Comparison of ENCODE assay signal across 10 cellular contexts in genomic region chr13:109788372-109789195, GRCh38. TPM values are rescaled to one million over a fixed set of nuclear protein-coding genes. Genes with fewer than 3 reads are reported as not detected.
DNase-seq lines count a peak whose midpoint lies in the region; ATAC-seq, FAIRE-seq and TF ChIP-seq lines count a peak whose summit lies in the region.
"Had no signal": no experiment of that assay in that cellular context is flagged by ENCODE, and none has a peak within 500 bp of the region (broad histone marks: within the 10 kb centered on the region; RNA-seq: fewer than 3 reads in every experiment).

No MANE protein-coding gene starts in this region.

- H3K27ac Mint-ChIP-seq in T-cell = peak overlapping the region; percentile 30 to 65
- no peak overlapping the region for H3K27ac Mint-ChIP-seq in immature natural killer cell

- 79% methylated on average over 8 of the region's 8 CpGs for WGBS in liver
- 54% methylated on average over 8 of the region's 8 CpGs for WGBS in HepG2 (ENCODE audit: low lambda C conversion rate)
- WGBS in transverse colon (ENCODE audit: low coverage in 1 of 2), 2 donors = 26 to 47% methylated on average over 4 to 8 of the region's 8 CpGs

- peaks cover 12 to 31% (median 23%) of the 10 kb centered on the region in 4 donors for H3K4me1 ChIP-seq in liver (ENCODE audit: control insufficient read depth in 4 of 4, insufficient read depth in 4 of 4, low read length in 3 of 4)
- no peaks in the 10 kb centered on the region for H3K4me1 ChIP-seq in HepG2 (ENCODE audit: insufficient read depth, low read length)
- H3K4me1 ChIP-seq in transverse colon = peaks cover 0 to 17% (median 14%) of the 10 kb centered on the region in 4 donors
- no peaks in the 10 kb centered on the region; the same call in 1 of the 2 replicates for H3K4me1 ChIP-seq in SJCRH30

- H3K27ac ChIP-seq in liver (ENCODE audit: low read depth in 1 of 2, low read length in 2 of 2) (peak overlapping the region; percentile 51 to 65), HepG2 (ENCODE audit: extremely low read length, insufficient read depth, low read length) (no peak overlapping the region), transverse colon (peak overlapping the region in 3 of 4 donors; percentile 24 to 92 (median 43)), SJCRH30 (no peak overlapping the region)

- no peak overlapping the region for H3K4me2 ChIP-seq in HepG2 (ENCODE audit: low read depth, low read length)

- H3K79me2 ChIP-seq in HepG2 (ENCODE audit: insufficient read depth, low read length) = no peaks in the 10 kb centered on the region

- no TSS peak for BruUV-seq in HepG2 (replicated peaks; lab: Mats Ljungman, UMichigan)

- H3K27me3 ChIP-seq in liver (ENCODE audit: control insufficient read depth in 4 of 4, insufficient read depth in 4 of 4, low read length in 3 of 4) (no peaks in the 10 kb centered on the region), HepG2 (ENCODE audit: control insufficient read depth in 1 of 2, insufficient read depth in 2 of 2, low read length in 2 of 2) (peaks cover 0 to 8% of the 10 kb centered on the region in 2 experiments; a peak in 2 of 5 replicates), transverse colon (peaks cover 28% of the 10 kb centered on the region), SJCRH30 (no peaks in the 10 kb centered on the region)

- ATAC-seq in HepG2 (no peak), T-cell (replicated peaks in 1 of 4) (no peak), GM18502 (IDR thresholded peaks at IDR 0.05; ENCODE audit: poor library complexity, unreplicated experiment) (no peak)
- ATAC-seq: Right ventricle myocardium inferior had no signal

- FAIRE-seq in HepG2 (lab: Jason Lieb, UNC) = no peak

- TF ChIP-seq POLR2A in HepG2 (IDR thresholded peaks at IDR 0.05; ENCODE audit: insufficient read depth in 1 of 2, low read depth in 2 of 2, low read length in 2 of 2) = no peak
- TF ChIP-seq POLR2A in transverse colon (IDR thresholded peaks at IDR 0.05) = no peak

- TF ChIP-seq CTCF in liver (IDR thresholded peaks at IDR 0.05; ENCODE audit: low read depth, low read length, missing input control) = no peak
- TF ChIP-seq CTCF in HepG2 (CRISPR knock-in tag; IDR thresholded peaks at IDR 0.05) = no peak
- TF ChIP-seq CTCF in transverse colon (IDR thresholded peaks at IDR 0.05) = no peak

- H3K36me3 Mint-ChIP-seq in T-cell (no peaks in the 10 kb centered on the region), immature natural killer cell (no peaks in the 10 kb centered on the region)

- H3K9me3 ChIP-seq in liver (ENCODE audit: control insufficient read depth in 4 of 4, low read length in 3 of 4) (no peaks in the 10 kb centered on the region), HepG2 (ENCODE audit: low read length) (no peaks in the 10 kb centered on the region), transverse colon (no peaks in the 10 kb centered on the region), SJCRH30 (replicated peaks) (no peaks in the 10 kb centered on the region)

- no peaks in the 10 kb centered on the region for H4K20me1 ChIP-seq in HepG2 (ENCODE audit: insufficient read depth, low read length)

- H3K4me1 Mint-ChIP-seq in T-cell (peaks cover 23 to 26% (median 23%) of the 10 kb centered on the region in 3 donors), immature natural killer cell (peaks cover 0 to 1% of the 10 kb centered on the region in 2 donors)

- POLR2A ChIA-PET in HepG2 (lab: Yijun Ruan, JAX) = no interaction called here
- POLR2A ChIA-PET in T-cell (lab: Charles Lee) = no interaction called here

- peak overlapping the region; percentile 26 to 72 (median 39) for H3K4me3 Mint-ChIP-seq in T-cell
- H3K4me3 Mint-ChIP-seq in immature natural killer cell = peak overlapping the region; percentile 5 to 87 (median 23)

- H3K4me3 ChIP-seq in liver (ENCODE audit: low read depth in 1 of 3, low read length in 3 of 3) (no peak overlapping the region), HepG2 (replicated peaks in 1 of 3; ENCODE audit: insufficient read depth in 1 of 3, low read depth in 2 of 3, low read length in 3 of 3) (no peak overlapping the region), transverse colon (no peak overlapping the region), SJCRH30 (no peak overlapping the region)

- H2AFZ ChIP-seq in HepG2 (ENCODE audit: low read length) = no peak overlapping the region

- H3K9me3 Mint-ChIP-seq in T-cell (no peaks in the 10 kb centered on the region), immature natural killer cell (no peaks in the 10 kb centered on the region)

- H3K9ac ChIP-seq in liver (ENCODE audit: low read depth in 1 of 2, low read length in 2 of 2) = no peak overlapping the region
- no peak overlapping the region for H3K9ac ChIP-seq in HepG2 (ENCODE audit: insufficient read depth, low read depth, low read length)

- DNase-seq in HepG2 (ENCODE audit: low spot score) (no peak), T-cell (no peak), immature natural killer cell (no peak), transverse colon (no peak), SJCRH30 (no peak), HCEC 1CT (no peak)
- DNase-seq: cerebellar nuclear complex had no signal

- in situ Hi-C loops in HepG2 (cut with HindIII; ENCODE audit: extremely low pct_ligation_motif_present, low pct_unique_long_range_greater_than_20kb) (loop anchor here (25.0 kb wide), 1 partner anchor 826 kb away; no protein-coding TSS in a partner anchor), transverse colon (cut with MboI; ENCODE audit: low pct_ligation_motif_present in 1 of 4, low pct_unique_long_range_greater_than_20kb in 1 of 4, low sequenced_read_pairs in 3 of 4) (loop anchor here in 3 of 4 donors (25.0 kb wide), 3 partner anchors 324 to 826 kb away; no protein-coding TSS in a partner anchor)

- intact Hi-C loops in HepG2 (cut with micrococcal nuclease; ENCODE audit: unreplicated experiment) = loop anchor here (10.0 kb wide), 1 partner anchor 534 kb away; no protein-coding TSS in a partner anchor
- intact Hi-C loops in transverse colon (cut with DNase I; ENCODE audit: low total_unique reads) = no loop called here

- H3K27me3 Mint-ChIP-seq in T-cell (peaks cover 3 to 7% of the 10 kb centered on the region in 2 donors), immature natural killer cell (ENCODE audit: low read depth in 3 of 3) (peaks cover 8 to 26% (median 15%) of the 10 kb centered on the region in 3 donors)

- no peak for TF ChIP-seq RAD21 in liver (IDR thresholded peaks at IDR 0.05)
- TF ChIP-seq RAD21 in HepG2 (CRISPR knock-in tag; IDR thresholded peaks at IDR 0.05) = no peak

- peaks cover 0 to 3% (median 2%) of the 10 kb centered on the region in 4 donors for H3K36me3 ChIP-seq in liver (ENCODE audit: control insufficient read depth in 4 of 4, insufficient read depth in 3 of 4, low read depth in 1 of 4, low read length in 3 of 4)
- H3K36me3 ChIP-seq in HepG2 (replicated peaks in 1 of 2; ENCODE audit: control insufficient read depth in 1 of 2, insufficient read depth in 2 of 2, low read length in 2 of 2) = no peaks in the 10 kb centered on the region
- peaks cover 0 to 4% (median 2%) of the 10 kb centered on the region in 4 donors for H3K36me3 ChIP-seq in transverse colon
- H3K36me3 ChIP-seq in SJCRH30 = no peaks in the 10 kb centered on the region

- no peak for TF ChIP-seq EP300 in HepG2 (IDR thresholded peaks at IDR 0.05; ENCODE audit: low read depth in 2 of 2, low read length in 2 of 2)
- no peak for TF ChIP-seq EP300 in HepG2 (CRISPR knock-in tag; IDR thresholded peaks at IDR 0.05; ENCODE audit: borderline replicate concordance)
- TF ChIP-seq EP300 in transverse colon (IDR thresholded peaks at IDR 0.05; ENCODE audit: low read depth) = no peak

- CTCF ChIA-PET in HepG2 (lab: Yijun Ruan, JAX; ENCODE audit: low intra/inter-chr PET ratio, low total read pairs) (no interaction called here), T-cell (lab: Charles Lee) (interaction anchor here (1.3 to 1.5 kb wide), 2 partner anchors 9 to 178 kb away, joined by 5 to 8 read pairs; no protein-coding TSS in a partner anchor)

TF ChIP-seq in liver, 16 proteins besides CTCF, POLR2A, EP300 and RAD21 (continues in another document):
- TF ChIP-seq SP1 (IDR thresholded peaks at IDR 0.05) (no peak), NR2F2 (IDR thresholded peaks at IDR 0.05) (no peak), YY1 (IDR thresholded peaks at IDR 0.05) (no peak), RXRA (IDR thresholded peaks at IDR 0.05) (no peak), HNF4A (conservative IDR thresholded peaks at IDR 0.05) (no peak)

TF ChIP-seq in HepG2, 621 proteins besides CTCF, POLR2A, EP300 and RAD21 (continues in another document):
- no peak for TF ChIP-seq CREBL2 (CRISPR knock-in tag; IDR thresholded peaks at IDR 0.05; ENCODE audit: borderline replicate concordance)
- no peak for TF ChIP-seq SUZ12 (IDR thresholded peaks at IDR 0.05; ENCODE audit: low read depth, low read length)

RNA-seq across cellular contexts. Expression of gene IRS2, which starts 2.2 kb away (rescaled TPM):
- 1 to 10 TPM; 6.3 to 9.1 TPM for total RNA-seq in liver
- polyA plus RNA-seq in liver = 1 to 10 TPM; 4.0 to 7.1 TPM
- total RNA-seq in HepG2 (2016; rRNA removed; fragmentation: Illumina TruSeq; extraction: Trizol) = 0.02 TPM in 1 of 2 replicates, not detected in the other
- not detected in 2 replicates for total RNA-seq in HepG2 (2016; cell fraction: cytosol; rRNA removed; fragmentation: Illumina TruSeq; extraction: Trizol; ENCODE audit: low read depth)
- 0.02 TPM in 1 of 2 replicates, not detected in the other for total RNA-seq in HepG2 (2016; cell fraction: insoluble cytoplasmic fraction; rRNA removed; fragmentation: Illumina TruSeq; extraction: Trizol)
- not detected in 2 replicates for total RNA-seq in HepG2 (2016; cell fraction: membrane; rRNA removed; fragmentation: Illumina TruSeq; extraction: Trizol)
- 0.03 TPM in 2 replicates for total RNA-seq in HepG2 (2016; cell fraction: nucleus; rRNA removed; fragmentation: Illumina TruSeq; extraction: Trizol)
- polyA plus RNA-seq in HepG2 (2011; rRNA removed) = 0.04 and 0.05 TPM in 2 replicates
- 0.01 and 0.03 TPM in 2 replicates for polyA plus RNA-seq in HepG2 (2011; cell fraction: cytosol; rRNA removed)
- 0.07 and 0.14 TPM in 2 replicates for polyA plus RNA-seq in HepG2 (2011; cell fraction: nucleus; rRNA removed)
- polyA plus RNA-seq in HepG2 (2012) = 0.08 and 0.09 TPM in 2 replicates
- polyA plus RNA-seq in HepG2 (2016; cell fraction: cytosol; fragmentation: Illumina TruSeq; extraction: Trizol; ENCODE audit: low read depth) = not detected in 2 replicates
- not detected in 2 replicates for polyA plus RNA-seq in HepG2 (2016; cell fraction: insoluble cytoplasmic fraction; fragmentation: Illumina TruSeq; extraction: Trizol; ENCODE audit: low read depth)
- polyA plus RNA-seq in HepG2 (2016; cell fraction: membrane; fragmentation: Illumina TruSeq; extraction: Trizol; ENCODE audit: low read depth) = not detected in 2 replicates
- polyA plus RNA-seq in HepG2 (2016; cell fraction: nucleus; fragmentation: Illumina TruSeq; extraction: Trizol; ENCODE audit: insufficient read depth, low read depth) = not detected in 2 replicates
- polyA minus RNA-seq in HepG2 (2011; rRNA and poly(A)+ RNA removed; ENCODE audit: low replicate concordance) = 0.06 and 6.1 TPM in 2 replicates
- 0.10 TPM in 1 of 2 replicates, not detected in the other for polyA minus RNA-seq in HepG2 (2011; cell fraction: cytosol; rRNA and poly(A)+ RNA removed)
- polyA minus RNA-seq in HepG2 (2011; cell fraction: nucleus; rRNA and poly(A)+ RNA removed) = 0.12 and 0.13 TPM in 2 replicates
- total RNA-seq in T-cell = 10 to 100 TPM; 22.1 to 95.7 (median 25.7) TPM
- polyA plus RNA-seq in immature natural killer cell = 1 to 10 TPM in 2 of 3 donors, under 1 TPM in 1; 0.57 to 2.6 (median 2.5) TPM
- 10 to 100 TPM; 12.5 to 72.6 (median 28.5) TPM for total RNA-seq in transverse colon
- total RNA-seq in SJCRH30 (2014; rRNA removed; shearing (Covaris generic)) = 2.2 TPM in 2 replicates

Comparison
In these comparisons a context has a peak if more than half of its experiments do, and no peak if none do; other contexts are left out.
1. H3K27ac ChIP-seq: peak in liver (2 of 2) and transverse colon (3 of 4); none in HepG2 (single experiment) and SJCRH30 (single experiment).
2. H3K27ac Mint-ChIP-seq: peak in T-cell (2 of 2); none in immature natural killer cell (0 of 6).